7 cellular contexts compared by ENCODE assay signal in genomic region chrX:88837721-88838120, GRCh38.
DNase-seq lines count a peak whose midpoint lies in the region; ATAC-seq, FAIRE-seq and TF ChIP-seq lines count a peak whose summit lies in the region.
"Not testable (repeated sequence)": the region's sequence is repeated elsewhere in the genome, so short reads cannot be mapped to it uniquely, and the experiment has no call there.

No MANE protein-coding gene starts in this region.

- not testable (repeated sequence) for H3K4me3 ChIP-seq in HepG2 (replicated peaks in 1 of 3; ENCODE audit: insufficient read depth in 1 of 3, low read depth in 2 of 3, low read length in 3 of 3)

- POLR2A ChIA-PET in HepG2 (lab: Yijun Ruan, JAX), result not testable (repeated sequence)

- TF ChIP-seq CTCF in HepG2 (CRISPR knock-in tag; IDR thresholded peaks at IDR 0.05), result peak; percentile 38; the same call in 1 of the 2 replicates

- H3K9me3 ChIP-seq in HepG2 (ENCODE audit: low read length), result not testable (repeated sequence)

- ATAC-seq in HepG2, result peak; percentile 90

- H3K27ac ChIP-seq in HepG2 (ENCODE audit: extremely low read length, insufficient read depth, low read length), result not testable (repeated sequence)

- CTCF ChIA-PET in HepG2 (lab: Yijun Ruan, JAX; ENCODE audit: low intra/inter-chr PET ratio, low total read pairs), result not testable (repeated sequence)

- not testable (repeated sequence) for H3K36me3 ChIP-seq in HepG2 (replicated peaks in 1 of 2; ENCODE audit: control insufficient read depth in 1 of 2, insufficient read depth in 2 of 2, low read length in 2 of 2)

- peak overlapping the region; percentile 27; the same call in 1 of the 2 replicates for H3K4me2 ChIP-seq in HepG2 (ENCODE audit: low read depth, low read length)

- not testable (repeated sequence) for TF ChIP-seq POLR2A in HepG2 (IDR thresholded peaks at IDR 0.05; ENCODE audit: insufficient read depth in 1 of 2, low read depth in 2 of 2, low read length in 2 of 2)

- DNase-seq in DMS53 (lab: John Stamatoyannopoulos, UW) (peak; percentile 90), NCI-H1417 (lab: John Stamatoyannopoulos, UW) (peak in 2 of 3 experiments; percentile 80 to 94), NCI-H2081 (lab: John Stamatoyannopoulos, UW) (peak; percentile 43 to 81), NCI-H69 (lab: John Stamatoyannopoulos, UW) (peak; percentile 3), NCI-H82 treated with DMSO at 0.1 percent for 48 hours (lab: John Stamatoyannopoulos, UW; ENCODE audit: unreplicated experiment) (peak; percentile 53), iPS-NIHi11 (ENCODE audit: low spot score) (peak; percentile 2), HepG2 (ENCODE audit: low spot score) (peak; percentile 57)

- in situ Hi-C loops in HepG2 (cut with HindIII; ENCODE audit: extremely low pct_ligation_motif_present, low pct_unique_long_range_greater_than_20kb), result not testable (repeated sequence)

- H3K27me3 ChIP-seq in HepG2 (ENCODE audit: control insufficient read depth in 1 of 2, insufficient read depth in 2 of 2, low read length in 2 of 2), result not testable (repeated sequence)

- H3K4me1 ChIP-seq in HepG2 (ENCODE audit: insufficient read depth, low read length), result peaks cover 34% of the 10 kb centered on the region

- 0% methylated on average over 3 of the region's 6 CpGs for WGBS in HepG2 (ENCODE audit: low lambda C conversion rate)

- peak; percentile 66 for FAIRE-seq in HepG2 (lab: Jason Lieb, UNC)

- not testable (repeated sequence) for H3K79me2 ChIP-seq in HepG2 (ENCODE audit: insufficient read depth, low read length)

- peak in 1 of 2 experiments; percentile 30; a peak in 1 of 4 replicates for TF ChIP-seq EP300 in HepG2 (IDR thresholded peaks at IDR 0.05; ENCODE audit: low read depth in 2 of 2, low read length in 2 of 2)
- TF ChIP-seq EP300 in HepG2 (CRISPR knock-in tag; IDR thresholded peaks at IDR 0.05; ENCODE audit: borderline replicate concordance), result peak; percentile 51; the same call in 1 of the 2 replicates

- H2AFZ ChIP-seq in HepG2 (ENCODE audit: low read length), result not testable (repeated sequence)

- not testable (repeated sequence) for BruUV-seq in HepG2 (replicated peaks; lab: Mats Ljungman, UMichigan)

- not testable (repeated sequence) for H3K9ac ChIP-seq in HepG2 (ENCODE audit: insufficient read depth, low read depth, low read length)

- intact Hi-C loops in HepG2 (cut with micrococcal nuclease; ENCODE audit: unreplicated experiment), result loop anchor here (5.0 kb wide), 1 partner anchor 50 kb away; no protein-coding TSS in a partner anchor

- TF ChIP-seq RAD21 in HepG2 (CRISPR knock-in tag; IDR thresholded peaks at IDR 0.05), result not testable (repeated sequence)

- H4K20me1 ChIP-seq in HepG2 (ENCODE audit: insufficient read depth, low read length), result not testable (repeated sequence)

TF ChIP-seq in HepG2, 621 proteins besides CTCF, POLR2A, EP300 and RAD21 (continues in another document):
- TF ChIP-seq HNF4A (CRISPR knock-in tag; IDR thresholded peaks at IDR 0.05) (peak; percentile 77), FOXA3 (CRISPR knock-in tag; IDR thresholded peaks at IDR 0.05) (peak; percentile 72), PHF21A (CRISPR knock-in tag; IDR thresholded peaks at IDR 0.05) (0 out of 2 replicates have a peak, but pooled peaks have one; percentile 29), NCOR1 (IDR thresholded peaks at IDR 0.05; ENCODE audit: borderline replicate concordance, low read length) (0 out of 2 replicates have a peak, but pooled peaks have one; percentile 30), BCL6 (CRISPR knock-in tag; IDR thresholded peaks at IDR 0.05) (peak; percentile 56), SOX5 (CRISPR knock-in tag; IDR thresholded peaks at IDR 0.05; ENCODE audit: borderline replicate concordance) (peak; percentile 93), SALL1 (CRISPR knock-in tag; IDR thresholded peaks at IDR 0.05) (peak; percentile 13; the same call in 1 of the 2 replicates), PATZ1 (CRISPR knock-in tag; IDR thresholded peaks at IDR 0.05) (peak; percentile 47), HDAC2 (CRISPR knock-in tag; IDR thresholded peaks at IDR 0.05) (peak; percentile 37; the same call in 1 of the 2 replicates), AHDC1 (CRISPR knock-in tag; IDR thresholded peaks at IDR 0.05; ENCODE audit: borderline replicate concordance) (peak; percentile 44; the same call in 1 of the 2 replicates), MIXL1 (CRISPR knock-in tag; IDR thresholded peaks at IDR 0.05) (peak; percentile 36; the same call in 1 of the 2 replicates), JUN (CRISPR knock-in tag; IDR thresholded peaks at IDR 0.05) (peak; percentile 80), CREM (IDR thresholded peaks at IDR 0.05) (peak; percentile 15; the same call in 1 of the 2 replicates), HOXA3 (CRISPR knock-in tag; IDR thresholded peaks at IDR 0.05) (0 out of 2 replicates have a peak, but pooled peaks have one; percentile 16), KDM6A (CRISPR knock-in tag; IDR thresholded peaks at IDR 0.05; ENCODE audit: low read depth) (0 out of 2 replicates have a peak, but pooled peaks have one; percentile 39), NR2F6 (IDR thresholded peaks at IDR 0.05) (peak; percentile 54), NR2F6 (CRISPR knock-in tag; IDR thresholded peaks at IDR 0.05) (peak; percentile 46; the same call in 1 of the 2 replicates), SOX13 (IDR thresholded peaks at IDR 0.05) (peak; percentile 58), SOX13 (CRISPR knock-in tag; conservative IDR thresholded peaks at IDR 0.05 in 1 of 2, IDR thresholded peaks at IDR 0.05 in 1 of 2) (peak in 1 of 2 experiments; percentile 93; a peak in 2 of 4 replicates), ZNF644 (CRISPR knock-in tag; IDR thresholded peaks at IDR 0.05; ENCODE audit: low read depth) (peak; percentile 59), THRA (CRISPR knock-in tag; IDR thresholded peaks at IDR 0.05; ENCODE audit: borderline replicate concordance) (peak; percentile 31; the same call in 1 of the 2 replicates)
- TF ChIP-seq CREM (CRISPR knock-in tag; IDR thresholded peaks at IDR 0.05), result not testable (repeated sequence)

Comparison
In these comparisons a context has a peak if more than half of its experiments do, and no peak if none do; other contexts are left out.
1. DNase-seq: peak in every context shown above with its lines; median percentile 90 in DMS53; 87 in NCI-H1417; 62 in NCI-H2081; 57 in HepG2; 53 in NCI-H82 treated with DMSO at 0.1 percent for 48 hours; 3 in NCI-H69; 2 in iPS-NIHi11.